Comparison of ENCODE assay signal across 20 cellular contexts in the genomic region with DNA sequence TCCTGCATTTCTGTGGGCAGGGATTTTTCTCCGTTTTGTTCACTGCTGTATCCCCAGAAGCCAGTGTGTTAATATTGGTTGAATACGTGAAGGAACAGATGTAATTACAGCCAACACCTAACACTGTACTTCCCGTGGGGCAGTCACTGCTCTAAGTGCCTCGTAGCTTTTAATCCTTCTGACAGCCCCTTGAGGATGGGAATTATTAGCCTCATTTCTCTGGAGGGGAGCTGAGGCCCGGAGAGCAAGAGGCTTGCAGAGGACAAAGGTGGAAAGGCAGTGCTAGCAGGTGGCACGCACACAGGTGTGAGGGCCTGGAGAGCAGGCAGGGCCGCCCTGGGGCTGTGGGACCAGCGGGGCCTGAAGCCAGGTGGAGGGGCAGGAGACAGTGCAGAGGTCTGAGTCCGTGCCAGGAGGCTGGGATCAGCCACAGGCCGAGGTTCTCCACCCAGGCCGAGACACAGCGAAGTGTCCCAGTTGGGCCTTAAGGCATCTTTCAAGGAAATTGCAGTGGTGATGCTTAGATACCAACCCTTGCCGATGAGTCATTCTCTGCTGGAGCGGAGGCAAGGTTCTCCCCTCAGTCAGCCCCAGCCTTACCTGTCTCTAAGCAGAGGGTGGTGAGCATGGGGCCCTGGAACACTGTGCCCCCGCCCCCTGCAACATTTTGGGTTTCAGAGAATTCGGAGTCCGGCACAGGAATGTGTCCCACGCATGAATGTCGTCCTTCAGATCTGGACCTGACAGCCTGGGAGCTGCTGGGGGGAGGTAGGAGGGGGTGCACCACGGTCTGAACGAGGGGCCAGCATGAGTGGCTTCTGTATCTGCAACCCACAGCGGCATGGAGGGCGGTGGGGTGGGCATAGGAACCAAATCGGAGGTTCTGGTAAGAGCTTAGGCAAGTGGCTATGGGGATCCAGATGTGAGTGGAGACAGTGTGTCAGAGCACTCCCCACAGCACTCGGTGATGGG.
DNase-seq lines count a peak whose midpoint lies in the region; ATAC-seq and TF ChIP-seq lines count a peak whose summit lies in the region.
"Had no signal": no experiment of that assay in that cellular context is flagged by ENCODE, and none has a peak within 500 bp of the region (broad histone marks: within the 10 kb centered on the region; RNA-seq: fewer than 3 reads in every experiment).

No MANE protein-coding gene starts in this region.

- H2AFZ ChIP-seq in trophoblast cell (ENCODE audit: insufficient read depth, low read length, poor library complexity) = no peak overlapping the region

- no peak overlapping the region for H3K18ac ChIP-seq in trophoblast cell (ENCODE audit: low read length)

- H3K4me3 ChIP-seq in trophoblast cell (ENCODE audit: low read depth, low read length) (no peak overlapping the region), left lung (no peak overlapping the region)
- H3K4me3 ChIP-seq: stomach, transverse colon had no signal

- H3K27me3 ChIP-seq in trophoblast cell (ENCODE audit: insufficient read depth, low read length) (no peaks in the 10 kb centered on the region), left lung (no peaks in the 10 kb centered on the region)
- H3K27me3 ChIP-seq: stomach, transverse colon had no signal

- no peaks in the 10 kb centered on the region for H3K9me3 ChIP-seq in trophoblast cell (ENCODE audit: insufficient read depth, low read depth, low read length)
- H3K9me3 ChIP-seq in left lung = no peaks in the 10 kb centered on the region
- H3K9me3 ChIP-seq: stomach, transverse colon had no signal

- H3K4ac ChIP-seq in trophoblast cell (ENCODE audit: low read depth, low read length) = no peak overlapping the region

- H2BK120ac ChIP-seq in trophoblast cell (ENCODE audit: insufficient read depth, low read length, poor library complexity) = no peak overlapping the region

- no peak overlapping the region for H4K12ac ChIP-seq in trophoblast cell (ENCODE audit: low read depth, low read length)

- no peak for TF ChIP-seq CTCF in left lung (IDR thresholded peaks at IDR 0.05)

- intact Hi-C loops in head of caudate nucleus (cut with DNase I) = no loop called here
- intact Hi-C loops in left lung (cut with DNase I) = no loop called here

- no peak overlapping the region for H3K4me2 ChIP-seq in trophoblast cell (ENCODE audit: low read length)

- H3K79me1 ChIP-seq in trophoblast cell (ENCODE audit: low read length) = no peaks in the 10 kb centered on the region

- no peak for ATAC-seq in left lung
- ATAC-seq: activated naive CD8-positive, alpha-beta T cell treated with anti-CD3 and anti-CD28 coated beads, Interleukin-2, amount 50 U/mL, for 24 hours; naive thymus-derived CD4-positive, alpha-beta T cell; Panc1 had no signal

- H3K23ac ChIP-seq in trophoblast cell (ENCODE audit: low read length) = no peak overlapping the region

- H3K14ac ChIP-seq in trophoblast cell (ENCODE audit: low read length) = no peak overlapping the region

- no peak overlapping the region for H2AK5ac ChIP-seq in trophoblast cell (ENCODE audit: low read length)

- no peak overlapping the region for H4K8ac ChIP-seq in trophoblast cell (ENCODE audit: low read depth, low read length)

- H2BK5ac ChIP-seq in trophoblast cell (ENCODE audit: low read depth, low read length, poor library complexity) = no peak overlapping the region

- no CpG with 5 or more reads among the region's 25 CpGs for WGBS in trophoblast cell (ENCODE audit: extremely low coverage, insufficient coverage, insufficient read length)

- no peak overlapping the region for H4K91ac ChIP-seq in trophoblast cell (ENCODE audit: low read depth, low read length)

- H3K36me3 ChIP-seq in trophoblast cell (ENCODE audit: control insufficient read depth in 1 of 2, insufficient read depth in 2 of 2, low read length in 2 of 2) (peaks cover 0 to 2% of the 10 kb centered on the region in 2 experiments), left lung (peaks cover 0 to 16% of the 10 kb centered on the region in 2 donors)

- no peaks in the 10 kb centered on the region for H3K79me2 ChIP-seq in trophoblast cell (ENCODE audit: control insufficient read depth, insufficient read depth, low read length, poor library complexity)

- DNase-seq in EL = peak; percentile 2
- peak; percentile 8 for DNase-seq in HT1080 (ENCODE audit: low read depth)
- peak in 31 of 42 donors; percentile 10 to 90 (median 54) for DNase-seq in head of caudate nucleus
- peak; percentile 12 to 49 for DNase-seq in trophoblast cell
- no peak for DNase-seq in NCI-H2227 treated with DMSO at 0.1 percent for 48 hours (lab: John Stamatoyannopoulos, UW)
- DNase-seq in left lung = no peak
- no peak for DNase-seq in glomerular visceral epithelial cell (ENCODE audit: extremely low spot score)
- DNase-seq: activated CD4-positive, alpha-beta T cell treated with anti-CD3 and anti-CD28 coated beads, Interleukin-2, amount 50 U/mL, for 48 hours; activated effector memory CD4-positive, alpha-beta T cell treated with anti-CD3 and anti-CD28 coated beads, Interleukin-2, amount 50 U/mL, for 16 hours; activated naive CD8-positive, alpha-beta T cell treated with anti-CD3 and anti-CD28 coated beads, Interleukin-2, amount 50 U/mL, for 24 hours; CD8-positive, alpha-beta memory T cell; cortex of kidney; DND-41; hippocampal formation; naive thymus-derived CD4-positive, alpha-beta T cell; NCI-H1417 treated with DMSO at 0.1 percent for 48 hours; stomach; T-helper 2 cell; transverse colon had no signal

- no peak overlapping the region for H3K9ac ChIP-seq in trophoblast cell (ENCODE audit: low read length)

- H3K27ac ChIP-seq in trophoblast cell (ENCODE audit: low read depth, low read length) (no peak overlapping the region), left lung (no peak overlapping the region)
- H3K27ac ChIP-seq: stomach, transverse colon had no signal

- no peak overlapping the region for H2BK12ac ChIP-seq in trophoblast cell (ENCODE audit: low read length)

- H3K4me1 ChIP-seq in trophoblast cell (ENCODE audit: control insufficient read depth in 1 of 2, insufficient read depth in 2 of 2, low read length in 2 of 2) (peaks cover 2% of the 10 kb centered on the region in 2 experiments), left lung (no peaks in the 10 kb centered on the region)

Comparison
In these comparisons a context has a peak if more than half of its experiments do, and no peak if none do; other contexts are left out.
1. DNase-seq: peak in EL (single experiment), HT1080 (single experiment), head of caudate nucleus (31 of 42) and trophoblast cell (2 of 2); none in NCI-H2227 treated with DMSO at 0.1 percent for 48 hours (single experiment), left lung (0 of 2) and glomerular visceral epithelial cell (single experiment).